ENCODE assay signal across 25 cellular contexts in genomic region chrX:153669901-153670731, GRCh38. TPM values are rescaled to one million over a fixed set of nuclear protein-coding genes. Genes with fewer than 3 reads are reported as not detected.
"Had no signal": no experiment of that assay in that cellular context is flagged by ENCODE, and none has a peak within 500 bp of the region (broad histone marks: within the 10 kb centered on the region; RNA-seq: fewer than 3 reads in every experiment).

No MANE protein-coding gene starts in this region.

- H3K9me3 ChIP-seq: gastroesophageal sphincter, heart left ventricle, neutrophil, psoas muscle, suprapubic skin, transverse colon, upper lobe of right lung, uterus had no signal

- H3K4me1 ChIP-seq: foreskin keratinocyte, heart left ventricle, psoas muscle, upper lobe of right lung, uterus had no signal

- H3K36me3 ChIP-seq: esophagus muscularis mucosa, gastroesophageal sphincter, heart left ventricle, neutrophil, suprapubic skin, transverse colon, upper lobe of right lung, uterus had no signal

- DNase-seq: caudate nucleus; cerebellar nuclear complex; foreskin keratinocyte; heart left ventricle; hippocampal formation; mesenchymal stem cell; midbrain; psoas muscle; stimulated activated naive B cell treated with anti-CD40 and anti-IgM and Interleukin-4, amounts not matched to agents 10 μg/mL and 1 μg/mL and 100 μg/mL, for 72 hours; transverse colon; uterus had no signal

- H3K27ac ChIP-seq: foreskin keratinocyte, neutrophil, psoas muscle, skin epidermis, suprapubic skin, transverse colon, upper lobe of right lung, uterus had no signal

- FAIRE-seq: colon, endothelial cell of umbilical vein, keratinocyte had no signal

- H3K4me3 ChIP-seq: esophagus muscularis mucosa, gastroesophageal sphincter, heart left ventricle, psoas muscle, skin epidermis, suprapubic skin, transverse colon, upper lobe of right lung, uterus had no signal

RNA-seq across cellular contexts. Expression of gene PNCK, which starts 3.5 kb away (rescaled TPM):
- total RNA-seq: endothelial cell of umbilical vein, foreskin keratinocyte, left lobe of liver, lung microvascular endothelial cell had no signal
- polyA plus RNA-seq: fibroblast of lung; naive thymus-derived CD4-positive, alpha-beta T cell had no signal

RNA-seq across cellular contexts. Expression of gene DUSP9, which starts 23.1 kb away (rescaled TPM):
- total RNA-seq: endothelial cell of umbilical vein; esophagus muscularis mucosa; fibroblast of lung; gastroesophageal sphincter; naive thymus-derived CD4-positive, alpha-beta T cell; psoas muscle; transverse colon; upper lobe of right lung had no signal
- polyA plus RNA-seq: fibroblast of lung; naive thymus-derived CD4-positive, alpha-beta T cell; psoas muscle; right cardiac atrium had no signal
